Comparison of ENCODE assay signal across 8 cellular contexts in the genomic region with DNA sequence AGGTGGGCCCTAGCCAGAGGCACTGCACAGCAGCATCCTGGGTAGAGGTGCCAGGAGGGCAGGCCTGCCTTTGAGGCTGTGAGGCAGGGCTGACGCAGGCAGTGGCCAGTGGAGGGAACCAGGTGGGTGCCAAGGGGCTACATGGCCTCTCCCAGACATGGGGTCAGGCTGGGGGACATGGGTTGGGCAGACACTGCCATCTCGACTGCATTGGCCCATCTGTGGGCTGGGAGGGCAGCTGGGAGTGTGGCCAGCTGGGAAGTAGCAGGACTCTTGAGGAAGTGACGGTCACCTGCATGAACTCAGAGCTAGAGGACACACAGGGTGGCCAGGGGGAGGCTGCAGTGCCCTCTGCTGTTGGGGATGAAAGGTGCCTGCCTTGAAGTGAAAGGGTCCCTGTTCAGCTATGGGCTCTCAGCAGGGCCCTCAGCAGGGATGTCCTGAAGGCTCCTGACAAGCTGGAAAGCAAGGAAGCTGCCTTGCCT.
A peak's percentile ranks its signal among the peaks of the same experiment; 100 is the strongest.
DNase-seq lines count a peak whose midpoint lies in the region; ATAC-seq, FAIRE-seq and TF ChIP-seq lines count a peak whose summit lies in the region.
"Not testable (repeated sequence)": the region's sequence is repeated elsewhere in the genome, so short reads cannot be mapped to it uniquely, and the experiment has no call there.

No MANE protein-coding gene starts in this region.

- TF ChIP-seq POLR2A in H1 (IDR thresholded peaks at IDR 0.05; ENCODE audit: control extremely low read depth in 1 of 2, low read depth in 2 of 2, low read length in 2 of 2) = not testable (repeated sequence)

- not testable (repeated sequence) for H2BK12ac ChIP-seq in H1 (ENCODE audit: low read depth, low read length)

- not testable (repeated sequence) for H3K18ac ChIP-seq in H1 (ENCODE audit: extremely low read depth, low read length); mesendoderm (ENCODE audit: low read length)

- ATAC-seq in WTC11, upper lobe of right lung: not testable (repeated sequence)

- H4K5ac ChIP-seq in H1 (ENCODE audit: insufficient read length, low read depth, low read length); mesendoderm (ENCODE audit: low read length): not testable (repeated sequence)

- peak; percentile 5 for DNase-seq in DMS53 (lab: John Stamatoyannopoulos, UW)
- peak; percentile 6 for DNase-seq in HT-29 (ENCODE audit: low spot score)
- peak; percentile 32 for DNase-seq in WTC11 (ENCODE audit: low spot score)
- DNase-seq in H1 (ENCODE audit: low read depth in 1 of 2, low spot score in 2 of 2) = not testable (repeated sequence)
- DNase-seq in mesendoderm = peak; percentile 12
- peak; percentile 27 for DNase-seq in upper lobe of right lung

- peaks cover 18% of the 10 kb centered on the region for H3K9me3 Mint-ChIP-seq in WTC11

- H2BK15ac ChIP-seq in H1 (ENCODE audit: low read length); mesendoderm (replicated peaks; ENCODE audit: low read depth): not testable (repeated sequence)

- intact Hi-C loops in upper lobe of right lung (cut with DNase I) = not testable (repeated sequence)

- not testable (repeated sequence) for H3K4me1 Mint-ChIP-seq in WTC11

- H4K20me1 ChIP-seq in OCI-LY1 (ENCODE audit: insufficient read depth, low read length); H1 (replicated peaks in 1 of 2; ENCODE audit: control insufficient read depth in 1 of 2, insufficient read depth in 2 of 2, low read length in 2 of 2): not testable (repeated sequence)

- not testable (repeated sequence) for H3K27me3 Mint-ChIP-seq in WTC11 (ENCODE audit: low read depth)

- H3K9me2 ChIP-seq in OCI-LY1 (ENCODE audit: low read depth, low read length) = not testable (repeated sequence)

- H3K27ac ChIP-seq in OCI-LY1 (ENCODE audit: low read depth, low read length, poor library complexity, severe bottlenecking); H1 (ENCODE audit: low read depth, low read length); mesendoderm (ENCODE audit: low read depth, low read length); upper lobe of right lung: not testable (repeated sequence)

- not testable (repeated sequence) for H3K79me2 ChIP-seq in OCI-LY1 (ENCODE audit: insufficient read depth, low read length); H1 (ENCODE audit: control insufficient read depth in 1 of 2, insufficient read depth in 2 of 2, low read length in 2 of 2); mesendoderm (ENCODE audit: control insufficient read depth, insufficient read depth, low read length)

- H3K23ac ChIP-seq in H1 (ENCODE audit: insufficient read length); mesendoderm (ENCODE audit: low read length): not testable (repeated sequence)

- H3K4me3 ChIP-seq in OCI-LY1 (ENCODE audit: low read depth, low read length, poor library complexity, severe bottlenecking); H1 (ENCODE audit: extremely low read depth in 1 of 4, insufficient read depth in 2 of 4, low read depth in 3 of 4, low read length in 4 of 4); mesendoderm (ENCODE audit: low read length); upper lobe of right lung: not testable (repeated sequence)

- H3K4me3 Mint-ChIP-seq in WTC11 = not testable (repeated sequence)

- not testable (repeated sequence) for H2AK5ac ChIP-seq in H1 (ENCODE audit: low read depth, low read length); mesendoderm (ENCODE audit: low read length)

- not testable (repeated sequence) for H4K91ac ChIP-seq in H1 (replicated peaks; ENCODE audit: insufficient read length, low read length)

- not testable (repeated sequence) for H2BK20ac ChIP-seq in H1 (ENCODE audit: low read length)

- FAIRE-seq in H1 (lab: Jason Lieb, UNC) = not testable (repeated sequence)

- 0 out of 2 replicates have a peak, but pooled peaks have one; percentile 11 for TF ChIP-seq CTCF in GM12874 (IDR thresholded peaks at IDR 0.05; ENCODE audit: insufficient read depth, low read depth, low read length)
- peak; percentile 18; the same call in 1 of the 2 replicates for TF ChIP-seq CTCF in OCI-LY1 (IDR thresholded peaks at IDR 0.05; ENCODE audit: low read length)
- not testable (repeated sequence) for TF ChIP-seq CTCF in WTC11 (IDR thresholded peaks at IDR 0.05); upper lobe of right lung (IDR thresholded peaks at IDR 0.05)
- TF ChIP-seq CTCF in H1 (IDR thresholded peaks at IDR 0.05; ENCODE audit: control extremely low read depth in 1 of 3, insufficient read depth in 1 of 3, low read depth in 1 of 3, low read length in 3 of 3) = peak; percentile 23 to 55 (median 33)

- CTCF ChIA-PET in WTC11 (lab: Charles Lee) = interaction anchor here (0.7 to 1.3 kb wide), 4 partner anchors 10 to 150 kb away, joined by 5 to 9 read pairs (median 6); no protein-coding TSS in a partner anchor
- CTCF ChIA-PET in H1 (lab: Charles Lee; ENCODE audit: partially characterized antibody) = interaction anchor here (1.9 to 2.1 kb wide), 2 partner anchors 10 to 150 kb away, joined by 7 to 11 read pairs; no protein-coding TSS in a partner anchor

- H3F3A ChIP-seq in OCI-LY1 (ENCODE audit: insufficient read depth, low read length) = not testable (repeated sequence)

- H3K9me3 ChIP-seq in OCI-LY1 (ENCODE audit: low read length); upper lobe of right lung: not testable (repeated sequence)
- H3K9me3 ChIP-seq in H1 (ENCODE audit: insufficient read depth in 2 of 2, low read depth in 1 of 2, low read length in 1 of 2) = peaks cover 0 to 25% of the 10 kb centered on the region in 2 experiments; a peak in 2 of 4 replicates

- not testable (repeated sequence) for H3K79me1 ChIP-seq in H1 (ENCODE audit: low read depth, low read length); mesendoderm (ENCODE audit: low read length)

- H3K27me3 ChIP-seq in OCI-LY1 (ENCODE audit: insufficient read depth, low read length); H1 (replicated peaks in 1 of 4; ENCODE audit: control insufficient read depth in 3 of 4, extremely low read depth in 1 of 4, insufficient read depth in 3 of 4, low read length in 3 of 4); mesendoderm (ENCODE audit: insufficient read depth, low read length, poor library complexity); upper lobe of right lung: not testable (repeated sequence)

- not testable (repeated sequence) for H3K23me2 ChIP-seq in H1 (ENCODE audit: low read depth, low read length)

- 89% methylated on average over 2 of the region's 3 CpGs; no CpG with 5 or more reads in 1 of the 2 experiments for WGBS in H1 (ENCODE audit: extremely low coverage in 1 of 2, insufficient coverage in 1 of 2, insufficient read length in 1 of 2, insufficient replicate concordance in 2 of 2, low coverage in 1 of 2, low lambda C conversion rate in 2 of 2, missing lambda C conversion rate in 1 of 2), 2 experiments
- WGBS in mesendoderm (ENCODE audit: extremely low coverage, insufficient coverage, low lambda C conversion rate) = no CpG with 5 or more reads among the region's 3 CpGs

- H2AFZ ChIP-seq in OCI-LY1 (ENCODE audit: low read length); H1 (ENCODE audit: low read length): not testable (repeated sequence)

- H3K36me3 Mint-ChIP-seq in WTC11 = peaks cover 11% of the 10 kb centered on the region

- H3K56ac ChIP-seq in H1 (replicated peaks; ENCODE audit: insufficient read length, low read depth, low read length); mesendoderm (ENCODE audit: low read length): not testable (repeated sequence)

- H3K36me3 ChIP-seq in OCI-LY1 (ENCODE audit: insufficient read depth, low read length); H1 (ENCODE audit: control insufficient read depth in 2 of 4, insufficient read depth in 4 of 4, low read length in 3 of 4); mesendoderm (ENCODE audit: control insufficient read depth, insufficient read depth, low read length); upper lobe of right lung: not testable (repeated sequence)

- H2BK120ac ChIP-seq in H1 (replicated peaks; ENCODE audit: low read depth, low read length); mesendoderm (ENCODE audit: low read depth, low read length): not testable (repeated sequence)

- TF ChIP-seq EP300 in H1 (IDR thresholded peaks at IDR 0.05; ENCODE audit: borderline replicate concordance in 1 of 2, low read depth in 2 of 2, low read length in 2 of 2) = not testable (repeated sequence)

- POLR2A ChIA-PET in WTC11 (lab: Charles Lee); H1 (lab: Charles Lee; ENCODE audit: partially characterized antibody): not testable (repeated sequence)

- H3K4me1 ChIP-seq in OCI-LY1 (ENCODE audit: insufficient read depth, low read length, severe bottlenecking); H1 (replicated peaks in 1 of 4; ENCODE audit: control insufficient read depth in 3 of 4, insufficient read depth in 4 of 4, low read length in 3 of 4); mesendoderm (ENCODE audit: control insufficient read depth, low read depth, low read length); upper lobe of right lung: not testable (repeated sequence)

- not testable (repeated sequence) for H3K4me2 ChIP-seq in OCI-LY1 (ENCODE audit: low read length); H1 (ENCODE audit: insufficient read depth in 1 of 2, low read depth in 2 of 2, low read length in 2 of 2); mesendoderm (ENCODE audit: low read length)

- H3K14ac ChIP-seq in H1 (ENCODE audit: insufficient read length) = not testable (repeated sequence)

- not testable (repeated sequence) for H4K8ac ChIP-seq in H1 (ENCODE audit: extremely low read depth, insufficient read depth, low read length); mesendoderm (ENCODE audit: low read depth, low read length)

- TF ChIP-seq RAD21 in H1 (IDR thresholded peaks at IDR 0.05 in 1 of 2, conservative IDR thresholded peaks at IDR 0.05 in 1 of 2; ENCODE audit: low read depth in 2 of 2, low read length in 2 of 2) = peak; percentile 24 to 34; a peak in 2 of 4 replicates

- H3K4ac ChIP-seq in H1 (replicated peaks; ENCODE audit: insufficient read length, low read depth, low read length); mesendoderm (ENCODE audit: low read depth, low read length): not testable (repeated sequence)

- H2BK5ac ChIP-seq in H1 (ENCODE audit: low read depth, low read length); mesendoderm (ENCODE audit: low read length): not testable (repeated sequence)

- H3K9ac ChIP-seq in OCI-LY1 (ENCODE audit: low read length); H1 (replicated peaks in 1 of 4; ENCODE audit: extremely low read depth in 1 of 4, low read depth in 3 of 4, low read length in 3 of 4); mesendoderm (ENCODE audit: low read length): not testable (repeated sequence)

- H3K27ac Mint-ChIP-seq in WTC11 = not testable (repeated sequence)
